20 cellular contexts compared by ENCODE assay signal in genomic region chr13:50521191-50521590, GRCh38.
DNase-seq lines count a peak whose midpoint lies in the region; TF ChIP-seq lines count a peak whose summit lies in the region.
"Had no signal": no experiment of that assay in that cellular context is flagged by ENCODE, and none has a peak within 500 bp of the region (broad histone marks: within the 10 kb centered on the region; RNA-seq: fewer than 3 reads in every experiment).

No MANE protein-coding gene starts in this region.

- H2BK5ac ChIP-seq in mesenchymal stem cell (ENCODE audit: low read depth, low read length, poor library complexity, severe bottlenecking), result no peak overlapping the region

- no peak overlapping the region for H4K8ac ChIP-seq in mesenchymal stem cell (ENCODE audit: low read length)

- peak overlapping the region; percentile 49 to 90 for H2BK12ac ChIP-seq in mesenchymal stem cell (ENCODE audit: low read length in 2 of 2)

- H2AK5ac ChIP-seq in mesenchymal stem cell (ENCODE audit: low read length, severe bottlenecking), result no peak overlapping the region

- H3K14ac ChIP-seq in mesenchymal stem cell (ENCODE audit: low read length in 2 of 2), result no peak overlapping the region

- H3K4me1 ChIP-seq in DOHH2 (ENCODE audit: control insufficient read depth, low read length) (peaks cover 90% of the 10 kb centered on the region), adrenal gland (replicated peaks in 1 of 2) (peaks cover 15 to 24% of the 10 kb centered on the region in 2 donors), mesenchymal stem cell (ENCODE audit: control insufficient read depth, insufficient read depth, low read depth, low read length) (no peaks in the 10 kb centered on the region), thyroid gland (peaks cover 22 to 37% of the 10 kb centered on the region in 2 donors), suprapubic skin (peaks cover 38% of the 10 kb centered on the region)

- H3K9me3 ChIP-seq in DOHH2 (ENCODE audit: control insufficient read depth, insufficient read depth, low read length) (no peaks in the 10 kb centered on the region), adrenal gland (replicated peaks in 1 of 3) (no peaks in the 10 kb centered on the region), mesenchymal stem cell (ENCODE audit: control insufficient read depth, low read length) (no peaks in the 10 kb centered on the region), thyroid gland (no peaks in the 10 kb centered on the region), suprapubic skin (no peaks in the 10 kb centered on the region)
- H3K9me3 ChIP-seq: right atrium auricular region, vagina had no signal

- no peaks in the 10 kb centered on the region for H3F3A ChIP-seq in DOHH2 (ENCODE audit: control insufficient read depth, insufficient read depth)

- TF ChIP-seq EP300 in suprapubic skin (IDR thresholded peaks at IDR 0.05), result no peak

- H4K91ac ChIP-seq in mesenchymal stem cell (ENCODE audit: low read length), result no peak overlapping the region

- peak overlapping the region in 1 of 2 experiments; percentile 55 for H3K4ac ChIP-seq in mesenchymal stem cell (ENCODE audit: low read depth in 1 of 2, low read length in 2 of 2)

- no peaks in the 10 kb centered on the region for H3K9me2 ChIP-seq in DOHH2 (replicated peaks; ENCODE audit: control insufficient read depth, low read length)

- H3K4me2 ChIP-seq in DOHH2 (ENCODE audit: low read length) (peak overlapping the region; percentile 48; the same call in 1 of the 2 replicates), mesenchymal stem cell (ENCODE audit: low read length, poor library complexity, severe bottlenecking) (no peak overlapping the region)
- H3K4me2 ChIP-seq: KMS-11 had no signal

- peak overlapping the region; percentile 60 for H3K27ac ChIP-seq in DOHH2 (ENCODE audit: low read depth, low read length)
- peak overlapping the region in 3 of 5 donors; percentile 19 to 46 (median 28) for H3K27ac ChIP-seq in adrenal gland
- no peak overlapping the region for H3K27ac ChIP-seq in mesenchymal stem cell (ENCODE audit: low read length, poor library complexity, severe bottlenecking)
- peak overlapping the region; percentile 46 to 83 (median 69) for H3K27ac ChIP-seq in thyroid gland
- H3K27ac ChIP-seq in suprapubic skin, result no peak overlapping the region
- H3K27ac ChIP-seq: KMS-11 had no signal

- DNase-seq in adrenal gland, result no peak
- DNase-seq in mesenchymal stem cell, result no peak
- no peak for DNase-seq in thyroid gland
- no peak for DNase-seq in activated CD4-positive, alpha-beta T cell treated with anti-CD3 and anti-CD28 coated beads, Interleukin-2, amount 50 U/mL, for 4 hours
- no peak for DNase-seq in suprapubic skin (ENCODE audit: low spot score in 2 of 2)
- DNase-seq in NCI-H187 (lab: John Stamatoyannopoulos, UW), result no peak
- DNase-seq: activated B cell treated with CpG ODN at 0.5 μM for 24 hours; activated CD4-positive, alpha-beta memory T cell treated with anti-CD3 and anti-CD28 coated beads, Interleukin-2, amount 10 ng/mL, durations not matched to agents 7 days and 5 days; activated effector memory CD4-positive, alpha-beta T cell treated with Interleukin-2 at 50 U/mL for 16 hours; AML-193; head of caudate nucleus; HFFc6; NCI-H187 treated with DMSO at 0.1 percent for 48 hours; stimulated activated CD4-positive, alpha-beta T cell treated with anti-CD3 and anti-CD28 coated beads, Interleukin-15, amount 100 ng/mL, for 24 hours; T1000 had no signal

- no peak overlapping the region for H2BK120ac ChIP-seq in mesenchymal stem cell (ENCODE audit: low read depth, low read length)

- H3K4me3 ChIP-seq in DOHH2 (ENCODE audit: low read length), result 0 out of 2 replicates have a peak overlapping the region, but pooled peaks have one; percentile 25
- H3K4me3 ChIP-seq in adrenal gland, result no peak overlapping the region
- H3K4me3 ChIP-seq in mesenchymal stem cell (ENCODE audit: insufficient read depth in 1 of 2, low read depth in 1 of 2, low read length in 2 of 2), result no peak overlapping the region
- no peak overlapping the region for H3K4me3 ChIP-seq in thyroid gland (replicated peaks in 1 of 3)
- no peak overlapping the region for H3K4me3 ChIP-seq in suprapubic skin
- H3K4me3 ChIP-seq: coronary artery, right atrium auricular region, vagina had no signal

- H3K79me2 ChIP-seq in DOHH2 (ENCODE audit: control insufficient read depth, low read length), result no peaks in the 10 kb centered on the region

- H2AFZ ChIP-seq in mesenchymal stem cell (ENCODE audit: low read depth, low read length), result no peak overlapping the region

- no peak overlapping the region for H3K9ac ChIP-seq in mesenchymal stem cell (ENCODE audit: low read length)
- H3K9ac ChIP-seq: KMS-11 had no signal

- H3K18ac ChIP-seq in mesenchymal stem cell (ENCODE audit: low read depth in 1 of 2, low read length in 2 of 2), result peak overlapping the region in 1 of 2 experiments; percentile 56

- peaks cover 5% of the 10 kb centered on the region; the same call in 1 of the 2 replicates for H3K36me3 ChIP-seq in DOHH2 (ENCODE audit: control insufficient read depth, low read length)
- no peaks in the 10 kb centered on the region for H3K36me3 ChIP-seq in adrenal gland (replicated peaks in 1 of 2)
- no peaks in the 10 kb centered on the region for H3K36me3 ChIP-seq in mesenchymal stem cell (ENCODE audit: control insufficient read depth in 1 of 2, insufficient read depth in 2 of 2, low read depth in 1 of 2, low read length in 2 of 2)
- H3K36me3 ChIP-seq in thyroid gland, result no peaks in the 10 kb centered on the region
- H3K36me3 ChIP-seq in suprapubic skin, result no peaks in the 10 kb centered on the region
- H3K36me3 ChIP-seq: right atrium auricular region, vagina had no signal

- H4K20me1 ChIP-seq in DOHH2 (ENCODE audit: control insufficient read depth, insufficient read depth, low read depth, low read length), result no peaks in the 10 kb centered on the region

- TF ChIP-seq CTCF in DOHH2 (IDR thresholded peaks at IDR 0.05; ENCODE audit: low read depth, low read length, poor library complexity, severe bottlenecking), result no peak
- TF ChIP-seq CTCF in adrenal gland (IDR thresholded peaks at IDR 0.05), result no peak
- TF ChIP-seq CTCF in thyroid gland (IDR thresholded peaks at IDR 0.05), result no peak
- no peak for TF ChIP-seq CTCF in suprapubic skin (IDR thresholded peaks at IDR 0.05)

- no peak for TF ChIP-seq POLR2A in adrenal gland (IDR thresholded peaks at IDR 0.05)
- TF ChIP-seq POLR2A in thyroid gland (IDR thresholded peaks at IDR 0.05), result no peak
- no peak for TF ChIP-seq POLR2A in suprapubic skin (IDR thresholded peaks at IDR 0.05)

- H3K27me3 ChIP-seq in DOHH2 (ENCODE audit: control insufficient read depth, low read length) (no peaks in the 10 kb centered on the region), adrenal gland (no peaks in the 10 kb centered on the region), mesenchymal stem cell (ENCODE audit: control insufficient read depth in 1 of 2, insufficient read depth in 1 of 2, low read length in 2 of 2) (peaks cover 0 to 3% of the 10 kb centered on the region in 2 experiments), thyroid gland (no peaks in the 10 kb centered on the region), suprapubic skin (no peaks in the 10 kb centered on the region)
- H3K27me3 ChIP-seq: right atrium auricular region, vagina had no signal

- no peak overlapping the region for H3K23ac ChIP-seq in mesenchymal stem cell (ENCODE audit: low read length in 2 of 2)

- H3K79me1 ChIP-seq in mesenchymal stem cell (replicated peaks; ENCODE audit: low read length, poor library complexity, severe bottlenecking), result no peaks in the 10 kb centered on the region

- no peak overlapping the region for H2BK15ac ChIP-seq in mesenchymal stem cell (ENCODE audit: low read depth, poor library complexity, severe bottlenecking)

- intact Hi-C loops in adrenal gland (cut with DNase I) (no loop called here), thyroid gland (cut with DNase I) (loop anchor here (10.0 kb wide), 3 partner anchors 116 to 536 kb away; no protein-coding TSS in a partner anchor)

- 81 to 85% (median 84%) methylated on average over 3 of the region's 3 CpGs for WGBS in adrenal gland, 4 donors
- 81% methylated on average over 3 of the region's 3 CpGs for WGBS in mesenchymal stem cell
- 80 to 84% methylated on average over 3 of the region's 3 CpGs for WGBS in thyroid gland, 2 donors
- WGBS in suprapubic skin, result 88% methylated on average over 3 of the region's 3 CpGs

Comparison
In these comparisons a context has a peak if more than half of its experiments do, and no peak if none do; other contexts are left out.
1. H3K27ac ChIP-seq: peak in DOHH2 (single experiment), adrenal gland (3 of 5) and thyroid gland (3 of 3); none in mesenchymal stem cell (single experiment) and suprapubic skin (single experiment).